18 cellular contexts compared by ENCODE assay signal in genomic region chr2:30730736-30731135, GRCh38.
DNase-seq lines count a peak whose midpoint lies in the region; ATAC-seq and TF ChIP-seq lines count a peak whose summit lies in the region.
"Had no signal": no experiment of that assay in that cellular context is flagged by ENCODE, and none has a peak within 500 bp of the region (broad histone marks: within the 10 kb centered on the region; RNA-seq: fewer than 3 reads in every experiment).

No MANE protein-coding gene starts in this region.

- H3K79me1 ChIP-seq in trophoblast cell (ENCODE audit: low read length) = no peaks in the 10 kb centered on the region

- no peak overlapping the region for H2AK5ac ChIP-seq in trophoblast cell (ENCODE audit: low read length)

- peak overlapping the region; percentile 23 for H3K23ac ChIP-seq in trophoblast cell (ENCODE audit: low read length)

- peak; percentile 3 for DNase-seq in natural killer cell treated with Interleukin-12 subunit alpha and Interleukin-12 subunit beta and Interleukin-15 and Interleukin-18, amount 100 ng/mL, for 72 hours (ENCODE audit: low spot score)
- DNase-seq in natural killer cell = no peak
- peak; percentile 38 for DNase-seq in NCI-H82 treated with DMSO at 0.1 percent for 48 hours (lab: John Stamatoyannopoulos, UW; ENCODE audit: unreplicated experiment)
- no peak for DNase-seq in trophoblast cell
- DNase-seq in NCI-H2227 treated with DMSO at 0.1 percent for 48 hours (lab: John Stamatoyannopoulos, UW) = no peak
- no peak for DNase-seq in NCI-H526 (lab: John Stamatoyannopoulos, UW)
- DNase-seq in DMS153 (lab: John Stamatoyannopoulos, UW) = no peak
- DNase-seq: ACHN; BE2C; C1 segment of cervical spinal cord; Caco-2; CD4-positive, alpha-beta T cell; DMS79 treated with DMSO at 0.1 percent for 48 hours; GF-D8; HCEC 1CT; IMR-90 had no signal

- peaks cover 2% of the 10 kb centered on the region for H3K27me3 ChIP-seq in trophoblast cell (ENCODE audit: insufficient read depth, low read length)
- H3K27me3 ChIP-seq: BE2C had no signal

- no peak for ATAC-seq in natural killer cell treated with Interleukin-12 subunit alpha and Interleukin-12 subunit beta and Interleukin-15 and Interleukin-18, amount 100 ng/mL, for 72 hours
- no peak for ATAC-seq in natural killer cell
- ATAC-seq: GM23338 had no signal

- H3K4me1 ChIP-seq in trophoblast cell (ENCODE audit: control insufficient read depth in 1 of 2, insufficient read depth in 2 of 2, low read length in 2 of 2) = no peaks in the 10 kb centered on the region
- H3K4me1 ChIP-seq: BE2C, Caco-2 had no signal

- no peak overlapping the region for H3K9ac ChIP-seq in trophoblast cell (ENCODE audit: low read length)

- no peak overlapping the region for H3K4me3 ChIP-seq in trophoblast cell (ENCODE audit: low read depth, low read length)
- H3K4me3 ChIP-seq: GM23338 had no signal

- no peak overlapping the region for H3K4me2 ChIP-seq in trophoblast cell (ENCODE audit: low read length)
- H3K4me2 ChIP-seq: GM23338 had no signal

- no peak overlapping the region for H2AFZ ChIP-seq in trophoblast cell (ENCODE audit: insufficient read depth, low read length, poor library complexity)
- H2AFZ ChIP-seq: GM23338 had no signal

- H2BK5ac ChIP-seq in trophoblast cell (ENCODE audit: low read depth, low read length, poor library complexity) = no peak overlapping the region

- H3K36me3 Mint-ChIP-seq in natural killer cell treated with Interleukin-12 subunit alpha and Interleukin-12 subunit beta and Interleukin-15 and Interleukin-18, amount 100 ng/mL, for 72 hours = no peaks in the 10 kb centered on the region
- no peaks in the 10 kb centered on the region for H3K36me3 Mint-ChIP-seq in natural killer cell

- no peaks in the 10 kb centered on the region for H3K9me3 Mint-ChIP-seq in natural killer cell treated with Interleukin-12 subunit alpha and Interleukin-12 subunit beta and Interleukin-15 and Interleukin-18, amount 100 ng/mL, for 72 hours
- no peaks in the 10 kb centered on the region for H3K9me3 Mint-ChIP-seq in natural killer cell
- H3K9me3 Mint-ChIP-seq: CD4-positive, alpha-beta T cell; GM23338 had no signal

- H2BK12ac ChIP-seq in trophoblast cell (ENCODE audit: low read length) = no peak overlapping the region

- WGBS in trophoblast cell (ENCODE audit: extremely low coverage, insufficient coverage, insufficient read length) = no CpG with 5 or more reads among the region's 5 CpGs

- no peak overlapping the region for H3K18ac ChIP-seq in trophoblast cell (ENCODE audit: low read length)

- H3K27ac ChIP-seq in trophoblast cell (ENCODE audit: low read depth, low read length) = no peak overlapping the region
- H3K27ac ChIP-seq: HL-60 had no signal

- no peak for TF ChIP-seq CTCF in natural killer cell (IDR thresholded peaks at IDR 0.05)

- H3K4me3 Mint-ChIP-seq in natural killer cell treated with Interleukin-12 subunit alpha and Interleukin-12 subunit beta and Interleukin-15 and Interleukin-18, amount 100 ng/mL, for 72 hours = no peak overlapping the region
- H3K4me3 Mint-ChIP-seq in natural killer cell = no peak overlapping the region
- H3K4me3 Mint-ChIP-seq: CD4-positive, alpha-beta T cell; GM23338 had no signal

- peaks cover 4 to 6% of the 10 kb centered on the region in 2 donors for H3K27me3 Mint-ChIP-seq in natural killer cell treated with Interleukin-12 subunit alpha and Interleukin-12 subunit beta and Interleukin-15 and Interleukin-18, amount 100 ng/mL, for 72 hours
- peaks cover 2 to 4% of the 10 kb centered on the region in 2 donors for H3K27me3 Mint-ChIP-seq in natural killer cell (ENCODE audit: low read depth in 2 of 2)

- H3K27ac Mint-ChIP-seq in natural killer cell treated with Interleukin-12 subunit alpha and Interleukin-12 subunit beta and Interleukin-15 and Interleukin-18, amount 100 ng/mL, for 72 hours = no peak overlapping the region
- H3K27ac Mint-ChIP-seq in natural killer cell = no peak overlapping the region
- H3K27ac Mint-ChIP-seq: CD4-positive, alpha-beta T cell; GM23338 had no signal

- intact Hi-C loops in natural killer cell (cut with micrococcal nuclease) = no loop called here

- no peak overlapping the region for H4K12ac ChIP-seq in trophoblast cell (ENCODE audit: low read depth, low read length)

- no peak overlapping the region for H3K4ac ChIP-seq in trophoblast cell (ENCODE audit: low read depth, low read length)

- H2BK120ac ChIP-seq in trophoblast cell (ENCODE audit: insufficient read depth, low read length, poor library complexity) = no peak overlapping the region

- no peaks in the 10 kb centered on the region for H3K4me1 Mint-ChIP-seq in natural killer cell treated with Interleukin-12 subunit alpha and Interleukin-12 subunit beta and Interleukin-15 and Interleukin-18, amount 100 ng/mL, for 72 hours (ENCODE audit: low read depth in 2 of 2)
- no peaks in the 10 kb centered on the region for H3K4me1 Mint-ChIP-seq in natural killer cell

- no peaks in the 10 kb centered on the region for H3K9me3 ChIP-seq in trophoblast cell (ENCODE audit: insufficient read depth, low read depth, low read length)
- H3K9me3 ChIP-seq: BE2C, Caco-2 had no signal

- H3K79me2 ChIP-seq in trophoblast cell (ENCODE audit: control insufficient read depth, insufficient read depth, low read length, poor library complexity) = no peaks in the 10 kb centered on the region

- H4K8ac ChIP-seq in trophoblast cell (ENCODE audit: low read depth, low read length) = no peak overlapping the region

- H3K14ac ChIP-seq in trophoblast cell (ENCODE audit: low read length) = no peak overlapping the region

- no peak overlapping the region for H4K91ac ChIP-seq in trophoblast cell (ENCODE audit: low read depth, low read length)

- H3K36me3 ChIP-seq in trophoblast cell (ENCODE audit: control insufficient read depth in 1 of 2, insufficient read depth in 2 of 2, low read length in 2 of 2) = no peaks in the 10 kb centered on the region
- H3K36me3 ChIP-seq: BE2C had no signal

Comparison
In these comparisons a context has a peak if more than half of its experiments do, and no peak if none do; other contexts are left out.
1. DNase-seq: peak in natural killer cell treated with Interleukin-12 subunit alpha and Interleukin-12 subunit beta and Interleukin-15 and Interleukin-18, amount 100 ng/mL, for 72 hours (single experiment) and NCI-H82 treated with DMSO at 0.1 percent for 48 hours (single experiment); none in natural killer cell (single experiment), trophoblast cell (0 of 2), NCI-H2227 treated with DMSO at 0.1 percent for 48 hours (single experiment), NCI-H526 (0 of 2) and DMS153 (single experiment).